ENCODE assay signal across 9 cellular contexts in the genomic region with DNA sequence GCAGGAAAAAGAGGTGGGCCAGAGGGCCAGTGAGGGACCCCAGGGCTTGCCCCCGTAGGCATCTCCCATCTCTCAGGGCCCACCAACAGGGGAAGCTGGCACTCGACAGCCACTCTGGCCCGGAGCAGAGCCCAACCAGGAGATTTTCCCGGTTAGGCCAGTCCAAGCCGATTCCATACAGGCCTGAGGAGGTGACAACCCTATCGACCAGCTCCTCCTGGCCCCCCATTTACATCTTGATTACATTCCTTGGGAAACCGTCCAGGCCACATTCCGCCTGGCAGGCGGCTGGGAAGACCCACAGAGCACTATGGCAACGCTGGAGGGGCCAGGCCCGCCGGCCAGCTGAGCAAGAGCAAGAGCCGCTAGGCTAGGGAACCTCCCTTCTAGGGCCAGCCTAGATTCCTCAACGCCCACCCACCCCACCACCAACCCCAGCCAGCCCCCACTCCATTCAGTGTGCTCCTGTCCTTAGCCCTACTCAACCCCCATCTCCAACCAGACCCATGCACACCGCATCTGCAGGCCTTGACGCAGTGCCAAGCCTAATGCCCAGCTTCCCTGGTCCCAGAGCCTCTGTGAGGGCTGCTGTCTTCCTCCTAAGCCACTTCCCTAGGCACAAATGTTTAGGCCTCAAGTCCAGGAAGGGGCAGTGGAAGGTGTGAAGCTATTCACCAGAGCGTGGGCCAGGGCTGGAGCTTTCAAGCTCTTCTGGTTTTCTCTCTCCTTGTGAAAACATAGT.
DNase-seq lines count a peak whose midpoint lies in the region; FAIRE-seq and TF ChIP-seq lines count a peak whose summit lies in the region.
"Had no signal": no experiment of that assay in that cellular context is flagged by ENCODE, and none has a peak within 500 bp of the region (broad histone marks: within the 10 kb centered on the region; RNA-seq: fewer than 3 reads in every experiment).

No MANE protein-coding gene starts in this region.

- H3K4me3 Mint-ChIP-seq in nephron progenitor cell = no peak overlapping the region

- H3K27ac Mint-ChIP-seq in nephron progenitor cell = peak overlapping the region; percentile 51

- DNase-seq in AG20443 (ENCODE audit: low spot score) (peak; percentile 80), NCI-H2227 (lab: John Stamatoyannopoulos, UW; ENCODE audit: unreplicated experiment) (peak; percentile 88), fibroblast of mammary gland (ENCODE audit: low read depth) (peak; percentile 61), nephron progenitor cell (peak; percentile 58), HTR-8/SVneo (ENCODE audit: insufficient read length, low spot score) (no peak), NCI-H510A treated with DMSO at 0.1 percent for 48 hours (lab: John Stamatoyannopoulos, UW) (no peak), pons (ENCODE audit: low spot score) (no peak), KBM-7 (no peak)
- DNase-seq: gastrocnemius medialis had no signal

- no peak overlapping the region for H3K4me3 ChIP-seq in fibroblast of mammary gland (ENCODE audit: control insufficient read depth, low read depth, low read length)
- H3K4me3 ChIP-seq: gastrocnemius medialis had no signal

- H3K4me1 Mint-ChIP-seq in nephron progenitor cell = peaks cover 46% of the 10 kb centered on the region

- peaks cover 6% of the 10 kb centered on the region for H3K27me3 Mint-ChIP-seq in nephron progenitor cell (ENCODE audit: low read depth, poor library complexity)

- in situ Hi-C loops in KBM-7 (cut with MboI; ENCODE audit: low pct_unique_long_range_greater_than_20kb, low sequenced_read_pairs) = no loop called here

- FAIRE-seq in HTR-8/SVneo (lab: Jason Lieb, UNC) = no peak

- TF ChIP-seq CTCF in fibroblast of mammary gland (conservative IDR thresholded peaks at IDR 0.05; ENCODE audit: control insufficient read depth, insufficient read depth, low read depth, low read length) = no peak
- TF ChIP-seq CTCF in nephron progenitor cell (IDR thresholded peaks at IDR 0.05) = no peak

- peaks cover 43% of the 10 kb centered on the region for H3K9me3 Mint-ChIP-seq in nephron progenitor cell

- H3K36me3 Mint-ChIP-seq in nephron progenitor cell (ENCODE audit: low read depth) = no peaks in the 10 kb centered on the region

Comparison
In these comparisons a context has a peak if more than half of its experiments do, and no peak if none do; other contexts are left out.
1. DNase-seq: peak in AG20443 (single experiment), NCI-H2227 (single experiment), fibroblast of mammary gland (single experiment) and nephron progenitor cell (single experiment); none in HTR-8/SVneo (single experiment), NCI-H510A treated with DMSO at 0.1 percent for 48 hours (single experiment), pons (single experiment) and KBM-7 (single experiment).